ENCODE assay signal across 9 cellular contexts in the genomic region with DNA sequence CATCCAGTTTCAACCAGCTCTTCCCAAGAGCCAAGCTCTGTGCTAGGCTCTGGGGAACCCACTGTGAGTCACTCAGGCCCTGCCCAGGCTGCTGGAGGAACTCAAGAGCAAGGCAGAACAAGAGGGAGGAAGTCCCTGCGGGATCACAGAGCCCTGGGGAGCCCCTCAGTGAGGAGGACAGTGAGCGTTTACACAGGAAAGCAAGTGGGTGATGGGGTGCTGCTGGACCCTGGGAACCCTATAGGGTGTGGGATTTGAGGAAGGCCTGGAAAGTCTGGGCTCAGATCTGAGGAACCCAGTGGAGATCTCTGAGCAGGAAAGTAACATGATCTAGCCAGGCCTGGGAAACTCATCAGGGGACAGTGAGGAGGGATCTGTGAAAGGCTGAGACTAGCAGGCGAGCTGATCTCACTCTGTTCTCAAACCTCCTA.
DNase-seq lines count a peak whose midpoint lies in the region; ATAC-seq and TF ChIP-seq lines count a peak whose summit lies in the region.
"Had no signal": no experiment of that assay in that cellular context is flagged by ENCODE, and none has a peak within 500 bp of the region (broad histone marks: within the 10 kb centered on the region; RNA-seq: fewer than 3 reads in every experiment).

No MANE protein-coding gene starts in this region.

- H3K27me3 Mint-ChIP-seq in HFFc6 (ENCODE audit: insufficient read depth), result peaks cover 3% of the 10 kb centered on the region

- peaks cover 10% of the 10 kb centered on the region for H3K36me3 Mint-ChIP-seq in HFFc6 (ENCODE audit: low read depth)

- ATAC-seq in HG03159 (IDR thresholded peaks at IDR 0.05; ENCODE audit: unreplicated experiment), result no peak

- H3K9me3 ChIP-seq in SK-N-SH (no peaks in the 10 kb centered on the region), sigmoid colon (no peaks in the 10 kb centered on the region)

- CTCF ChIA-PET in SK-N-SH (lab: Yijun Ruan, JAX), result interaction anchor here (1.0 to 3.8 kb wide), 8 partner anchors 10 to 85 kb away, joined by 3 to 15 read pairs (median 5); partner anchors contain the start of gene SHB

- H3K27me3 ChIP-seq in SK-N-SH (ENCODE audit: insufficient read depth) (no peaks in the 10 kb centered on the region), sigmoid colon (no peaks in the 10 kb centered on the region)

- peaks cover 23% of the 10 kb centered on the region for H3F3A ChIP-seq in SK-N-SH (replicated peaks; ENCODE audit: insufficient read depth)

- no peak for TF ChIP-seq EP300 in SK-N-SH (IDR thresholded peaks at IDR 0.05; ENCODE audit: borderline replicate concordance in 1 of 2, low read depth in 1 of 2, low read length in 1 of 2)
- TF ChIP-seq EP300 in sigmoid colon (IDR thresholded peaks at IDR 0.05), result no peak

- H3K9me2 ChIP-seq in SK-N-SH, result no peaks in the 10 kb centered on the region

- H3K27ac ChIP-seq in SK-N-SH (ENCODE audit: low read depth in 2 of 2, low read length in 1 of 2), result peak overlapping the region; percentile 64 to 97
- peak overlapping the region; percentile 12 to 87 (median 78) for H3K27ac ChIP-seq in sigmoid colon

- H3K4me3 ChIP-seq in SK-N-SH (ENCODE audit: low read depth in 2 of 2, low read length in 1 of 2) (no peak overlapping the region), fibroblast of villous mesenchyme (ENCODE audit: low read depth, low read length) (no peak overlapping the region), sigmoid colon (no peak overlapping the region)

- intact Hi-C loops in sigmoid colon (cut with DNase I), result loop anchor here (2.0 to 5.0 kb wide), 3 partner anchors 20 to 70 kb away; partner anchors contain the start of gene SHB

- H3K79me2 ChIP-seq in SK-N-SH (ENCODE audit: insufficient read depth), result peaks cover 96% of the 10 kb centered on the region

- H3K4me3 Mint-ChIP-seq in HFFc6, result peak overlapping the region; percentile 26

- TF ChIP-seq CTCF in HFFc6 (IDR thresholded peaks at IDR 0.05) (no peak), SK-N-SH (IDR thresholded peaks at IDR 0.05) (no peak), fibroblast of villous mesenchyme (IDR thresholded peaks at IDR 0.05; ENCODE audit: insufficient read depth, low read depth, low read length) (no peak), sigmoid colon (IDR thresholded peaks at IDR 0.05) (no peak)

- 0 out of 2 replicates have a peak overlapping the region, but pooled peaks have one; percentile 29 for H3K4me2 ChIP-seq in SK-N-SH

- TF ChIP-seq RAD21 in SK-N-SH (IDR thresholded peaks at IDR 0.05; ENCODE audit: low read length), result no peak

- no peak for TF ChIP-seq POLR2A in sigmoid colon (IDR thresholded peaks at IDR 0.05)

- H3K4me1 ChIP-seq in SK-N-SH (ENCODE audit: control insufficient read depth in 1 of 2, insufficient read depth in 2 of 2, low read depth in 1 of 2, low read length in 1 of 2) (peaks cover 58 to 81% of the 10 kb centered on the region in 2 experiments; a peak in 3 of 4 replicates), sigmoid colon (peaks cover 0 to 59% (median 45%) of the 10 kb centered on the region in 4 donors)

- H3K36me3 ChIP-seq in SK-N-SH (replicated peaks in 1 of 2; ENCODE audit: control insufficient read depth in 1 of 2, insufficient read depth in 2 of 2, low read length in 1 of 2), result peaks cover 6 to 11% of the 10 kb centered on the region in 2 experiments
- no peaks in the 10 kb centered on the region for H3K36me3 ChIP-seq in sigmoid colon

- peak overlapping the region; percentile 81 for H3K27ac Mint-ChIP-seq in HFFc6

- peaks cover 35% of the 10 kb centered on the region for H4K20me1 ChIP-seq in SK-N-SH (ENCODE audit: insufficient read depth)

- DNase-seq in HFFc6, result no peak
- no peak for DNase-seq in SK-N-SH
- peak; percentile 45 for DNase-seq in fibroblast of villous mesenchyme (ENCODE audit: low read depth)
- DNase-seq in sigmoid colon, result peak; percentile 69
- DNase-seq in NCI-H2029 treated with DMSO at 0.1 percent for 48 hours (lab: John Stamatoyannopoulos, UW), result no peak
- DNase-seq in NOMO-1 treated with dmso at 0.1 percent for 144 hours (lab: John Stamatoyannopoulos, UW; ENCODE audit: unreplicated experiment), result no peak
- DNase-seq: activated naive CD4-positive, alpha-beta T cell treated with Interleukin-2 at 50 U/mL for 16 hours; NCI-H187 treated with DMSO at 0.1 percent for 48 hours had no signal

- H3K9me3 Mint-ChIP-seq in HFFc6, result no peaks in the 10 kb centered on the region

- POLR2A ChIA-PET in SK-N-SH (lab: Yijun Ruan, JAX), result interaction anchor here (1.2 kb wide), 1 partner anchor 25 kb away, joined by 3 read pairs; no protein-coding TSS in a partner anchor

- H3K4me1 Mint-ChIP-seq in HFFc6 (ENCODE audit: low read depth), result peaks cover 73% of the 10 kb centered on the region

- peak overlapping the region; percentile 10; the same call in 1 of the 2 replicates for H3K9ac ChIP-seq in SK-N-SH

- 79% methylated on average over 3 of the region's 3 CpGs for WGBS in SK-N-SH (ENCODE audit: low lambda C conversion rate)
- WGBS in sigmoid colon, 2 donors, result 65 to 85% methylated on average over 3 of the region's 3 CpGs

- H2AFZ ChIP-seq in SK-N-SH (ENCODE audit: low read depth), result no peak overlapping the region

TF ChIP-seq in SK-N-SH, 30 proteins besides CTCF, POLR2A, EP300 and RAD21:
- no peak for TF ChIP-seq TCF12 (IDR thresholded peaks at IDR 0.05)
- no peak for TF ChIP-seq RCOR1 (IDR thresholded peaks at IDR 0.05; ENCODE audit: low read length)
- TF ChIP-seq, protein P1, sequence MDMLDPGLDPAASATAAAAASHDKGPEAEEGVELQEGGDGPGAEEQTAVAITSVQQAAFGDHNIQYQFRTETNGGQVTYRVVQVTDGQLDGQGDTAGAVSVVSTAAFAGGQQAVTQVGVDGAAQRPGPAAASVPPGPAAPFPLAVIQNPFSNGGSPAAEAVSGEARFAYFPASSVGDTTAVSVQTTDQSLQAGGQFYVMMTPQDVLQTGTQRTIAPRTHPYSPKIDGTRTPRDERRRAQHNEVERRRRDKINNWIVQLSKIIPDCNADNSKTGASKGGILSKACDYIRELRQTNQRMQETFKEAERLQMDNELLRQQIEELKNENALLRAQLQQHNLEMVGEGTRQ (IDR thresholded peaks at IDR 0.05; ENCODE audit: borderline replicate concordance, low read depth, low read length), result no peak
- TF ChIP-seq POLR2AphosphoS5 (IDR thresholded peaks at IDR 0.05; ENCODE audit: low read depth, low read length), result no peak
- no peak for TF ChIP-seq EZH2phosphoT487 (IDR thresholded peaks at IDR 0.05; ENCODE audit: borderline replicate concordance, low read depth)
- no peak for TF ChIP-seq NFIC (IDR thresholded peaks at IDR 0.05; ENCODE audit: borderline replicate concordance)
- TF ChIP-seq MEF2A (IDR thresholded peaks at IDR 0.05; ENCODE audit: borderline replicate concordance, low read depth), result no peak
- TF ChIP-seq ZBTB33 (IDR thresholded peaks at IDR 0.05; ENCODE audit: borderline replicate concordance, low read depth), result no peak
- no peak for TF ChIP-seq MXI1 (IDR thresholded peaks at IDR 0.05; ENCODE audit: low read depth, low read length)
- TF ChIP-seq NRF1 (IDR thresholded peaks at IDR 0.05; ENCODE audit: low read depth, low read length), result no peak
- TF ChIP-seq, protein P2, sequence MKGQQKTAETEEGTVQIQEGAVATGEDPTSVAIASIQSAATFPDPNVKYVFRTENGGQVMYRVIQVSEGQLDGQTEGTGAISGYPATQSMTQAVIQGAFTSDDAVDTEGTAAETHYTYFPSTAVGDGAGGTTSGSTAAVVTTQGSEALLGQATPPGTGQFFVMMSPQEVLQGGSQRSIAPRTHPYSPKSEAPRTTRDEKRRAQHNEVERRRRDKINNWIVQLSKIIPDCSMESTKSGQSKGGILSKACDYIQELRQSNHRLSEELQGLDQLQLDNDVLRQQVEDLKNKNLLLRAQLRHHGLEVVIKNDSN (IDR thresholded peaks at IDR 0.05; ENCODE audit: borderline replicate concordance, low read depth), result no peak
- no peak for TF ChIP-seq FOXM1 (IDR thresholded peaks at IDR 0.05; ENCODE audit: low read depth)
- no peak for TF ChIP-seq SMC3 (IDR thresholded peaks at IDR 0.05; ENCODE audit: low read depth, low read length)
- no peak; the same call in 1 of the 2 replicates for TF ChIP-seq FOSL2 (IDR thresholded peaks at IDR 0.05; ENCODE audit: borderline replicate concordance, low read depth)
- TF ChIP-seq, protein P3, sequence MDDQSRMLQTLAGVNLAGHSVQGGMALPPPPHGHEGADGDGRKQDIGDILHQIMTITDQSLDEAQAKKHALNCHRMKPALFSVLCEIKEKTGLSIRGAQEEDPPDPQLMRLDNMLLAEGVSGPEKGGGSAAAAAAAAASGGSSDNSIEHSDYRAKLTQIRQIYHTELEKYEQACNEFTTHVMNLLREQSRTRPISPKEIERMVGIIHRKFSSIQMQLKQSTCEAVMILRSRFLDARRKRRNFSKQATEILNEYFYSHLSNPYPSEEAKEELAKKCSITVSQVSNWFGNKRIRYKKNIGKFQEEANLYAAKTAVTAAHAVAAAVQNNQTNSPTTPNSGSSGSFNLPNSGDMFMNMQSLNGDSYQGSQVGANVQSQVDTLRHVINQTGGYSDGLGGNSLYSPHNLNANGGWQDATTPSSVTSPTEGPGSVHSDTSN (IDR thresholded peaks at IDR 0.05), result no peak
- no peak for TF ChIP-seq TEAD4 (IDR thresholded peaks at IDR 0.05; ENCODE audit: borderline replicate concordance, insufficient read depth)
- TF ChIP-seq JUND (IDR thresholded peaks at IDR 0.05), result no peak
- TF ChIP-seq, protein P4, sequence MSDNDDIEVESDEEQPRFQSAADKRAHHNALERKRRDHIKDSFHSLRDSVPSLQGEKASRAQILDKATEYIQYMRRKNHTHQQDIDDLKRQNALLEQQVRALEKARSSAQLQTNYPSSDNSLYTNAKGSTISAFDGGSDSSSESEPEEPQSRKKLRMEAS (IDR thresholded peaks at IDR 0.05; ENCODE audit: low read depth), result no peak
- no peak for TF ChIP-seq CHD2 (IDR thresholded peaks at IDR 0.05; ENCODE audit: low read length, partially characterized antibody)

Comparison
In these comparisons a context has a peak if more than half of its experiments do, and no peak if none do; other contexts are left out.
1. DNase-seq: peak in fibroblast of villous mesenchyme (single experiment) and sigmoid colon (single experiment); none in HFFc6 (single experiment), SK-N-SH (single experiment), NCI-H2029 treated with DMSO at 0.1 percent for 48 hours (single experiment) and NOMO-1 treated with dmso at 0.1 percent for 144 hours (single experiment).